16 cellular contexts compared by ENCODE assay signal in the genomic region with DNA sequence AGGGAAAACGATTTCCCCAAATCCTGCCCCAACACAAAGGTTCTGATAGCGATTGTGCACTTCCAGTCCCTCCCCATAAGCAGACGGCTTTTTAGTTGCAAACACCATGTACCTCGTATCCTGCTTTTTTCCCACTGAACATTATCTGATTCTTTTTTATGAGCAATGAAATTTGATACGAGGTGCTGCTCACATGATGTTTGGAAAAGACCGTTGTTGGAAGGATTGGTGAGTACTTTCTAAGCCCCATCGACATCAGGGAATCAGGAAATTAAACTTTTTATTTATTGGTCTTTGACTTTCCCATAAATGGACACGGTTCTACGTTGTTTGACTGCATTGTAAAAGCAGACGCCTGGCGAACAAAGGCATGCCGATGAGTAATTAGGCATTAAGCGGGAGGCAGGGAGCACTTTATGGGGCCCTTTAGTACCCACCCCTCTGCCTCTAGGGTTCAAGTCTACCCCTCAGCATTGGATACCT. TPM values are rescaled to one million over a fixed set of nuclear protein-coding genes. Genes with fewer than 3 reads are reported as not detected.
DNase-seq lines count a peak whose midpoint lies in the region; ATAC-seq and TF ChIP-seq lines count a peak whose summit lies in the region.
"Had no signal": no experiment of that assay in that cellular context is flagged by ENCODE, and none has a peak within 500 bp of the region (broad histone marks: within the 10 kb centered on the region; RNA-seq: fewer than 3 reads in every experiment).

No MANE protein-coding gene starts in this region.

- H3F3A ChIP-seq in PC-3 (ENCODE audit: low read length, unreplicated experiment) = no peaks in the 10 kb centered on the region

- TF ChIP-seq CTCF in PC-3 (conservative IDR thresholded peaks at IDR 0.05; ENCODE audit: low read depth, low read length) = no peak

- H3K27ac ChIP-seq in PC-3 (ENCODE audit: low read length) = no peak overlapping the region
- H3K27ac ChIP-seq: breast epithelium, sigmoid colon had no signal

- H3K27me3 ChIP-seq in PC-3 (ENCODE audit: low read length) = no peaks in the 10 kb centered on the region
- H3K27me3 ChIP-seq: breast epithelium, sigmoid colon had no signal

- H3K4me2 ChIP-seq in PC-3 (ENCODE audit: low read length) = peak overlapping the region; percentile 78

- POLR2A ChIA-PET in PC-3 (lab: Charles Lee; ENCODE audit: unreplicated experiment) = no interaction called here

- H4K20me1 ChIP-seq in PC-3 (ENCODE audit: low read length) = no peaks in the 10 kb centered on the region

- CTCF ChIA-PET in PC-3 (lab: Charles Lee) = interaction anchor here (0.7 kb wide), 1 partner anchor 585 kb away, joined by 4 read pairs; no protein-coding TSS in a partner anchor

- BruUV-seq in PC-3 (replicated peaks; lab: Mats Ljungman, UMichigan) = no TSS peak

- peak overlapping the region; percentile 48; the same call in 1 of the 2 replicates for H3K4me3 ChIP-seq in PC-3 (ENCODE audit: low read length)
- H3K4me3 ChIP-seq: breast epithelium, sigmoid colon had no signal

- H3K79me2 ChIP-seq in PC-3 (ENCODE audit: low read length) = no peaks in the 10 kb centered on the region

- H3K9ac ChIP-seq in PC-3 (ENCODE audit: low read length) = no peak overlapping the region

- DNase-seq in DMS153 treated with DMSO at 0.1 percent for 48 hours (lab: John Stamatoyannopoulos, UW; ENCODE audit: unreplicated experiment) (peak; percentile 93), M059J (ENCODE audit: low read depth) (peak; percentile 91), PC-3 (peak; percentile 72), left colon (no peak), medulla oblongata (ENCODE audit: extremely low spot score) (no peak), foreskin melanocyte (no peak), anterior cingulate cortex (lab: John Stamatoyannopoulos, UW) (no peak)
- no peak for DNase-seq in activated effector memory CD4-positive, alpha-beta T cell treated with Interleukin-2 at 50 U/mL for 16 hours
- DNase-seq: activated T-cell treated with anti-CD3 and anti-CD28 coated beads, Interleukin-2, amount 50 U/mL, for 72 hours; CD4-positive, CD25-positive, alpha-beta regulatory T cell; erythroblast; immature natural killer cell; MV-4-11; sigmoid colon; trophoblast cell had no signal

- no peaks in the 10 kb centered on the region for H3K9me2 ChIP-seq in PC-3 (replicated peaks; ENCODE audit: low read length)

- H3K9me3 ChIP-seq in PC-3 (ENCODE audit: low read length) = no peaks in the 10 kb centered on the region
- H3K9me3 ChIP-seq: breast epithelium, sigmoid colon had no signal

- H3K4me1 ChIP-seq in PC-3 (ENCODE audit: insufficient read depth, low read length) = peaks cover 14% of the 10 kb centered on the region
- H3K4me1 ChIP-seq: breast epithelium, sigmoid colon had no signal

- intact Hi-C loops in PC-3 (cut with micrococcal nuclease) = loop anchor here (2.0 kb wide), 1 partner anchor 61 kb away; no protein-coding TSS in a partner anchor
- intact Hi-C loops in left colon (cut with DNase I, micrococcal nuclease) = no loop called here

- no peaks in the 10 kb centered on the region for H3K36me3 ChIP-seq in PC-3 (ENCODE audit: low read depth, low read length)
- H3K36me3 ChIP-seq: breast epithelium, sigmoid colon had no signal

- no peak overlapping the region for H2AFZ ChIP-seq in PC-3 (ENCODE audit: low read length)

- ATAC-seq in PC-3 = peak; percentile 66
- ATAC-seq in left colon = peak; percentile 40
- ATAC-seq: activated T-cell treated with anti-CD3 and anti-CD28 coated beads, Interleukin-2, amount 50 U/mL, for 72 hours had no signal

RNA-seq across cellular contexts. Expression of a gene that starts 49.4 kb away (rescaled TPM):
- total RNA-seq in M059J (2014; rRNA removed; shearing (Covaris generic)) = 0.10 TPM in 1 of 2 replicates, not detected in the other
- total RNA-seq in PC-3 (2014; rRNA removed) = not detected in 2 replicates
- not detected for total RNA-seq in left colon
- total RNA-seq: activated T-cell treated with anti-CD3 and anti-CD28 coated beads, Interleukin-2, amount 50 U/mL, for 72 hours; breast epithelium; CD4-positive, CD25-positive, alpha-beta regulatory T cell; sigmoid colon had no signal

Comparison
In these comparisons a context has a peak if more than half of its experiments do, and no peak if none do; other contexts are left out.
1. DNase-seq: peak in DMS153 treated with DMSO at 0.1 percent for 48 hours (single experiment), M059J (single experiment) and PC-3 (single experiment); none in left colon (0 of 2), medulla oblongata (single experiment), foreskin melanocyte (single experiment), anterior cingulate cortex (0 of 58) and activated effector memory CD4-positive, alpha-beta T cell treated with Interleukin-2 at 50 U/mL for 16 hours (single experiment).